ENCODE assay signal across 1 cellular context in the genomic region with DNA sequence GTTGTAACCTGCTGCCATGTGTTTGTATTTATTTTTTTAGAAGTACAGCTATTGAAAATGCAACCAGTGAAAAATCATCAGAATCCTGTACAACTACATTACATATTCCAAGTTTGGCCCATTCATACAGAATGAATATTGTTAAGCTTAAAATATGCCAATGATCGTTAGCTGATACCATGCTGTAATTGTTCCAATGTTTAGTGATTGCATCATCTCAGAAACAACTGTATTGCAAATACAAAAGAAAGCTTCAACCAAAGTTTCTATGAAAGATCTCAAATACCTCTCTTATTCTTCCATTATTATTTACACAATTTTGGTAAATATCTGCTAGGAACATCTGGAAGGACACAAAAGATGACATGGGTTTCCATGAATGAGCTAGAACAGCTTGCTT.
A peak's percentile ranks its signal among the peaks of the same experiment; 100 is the strongest.
TF ChIP-seq lines count a peak whose summit lies in the region.

No MANE protein-coding gene starts in this region.

TF ChIP-seq in Ishikawa, 13 proteins besides CTCF, POLR2A, EP300 and RAD21:
- TF ChIP-seq, protein P1, sequence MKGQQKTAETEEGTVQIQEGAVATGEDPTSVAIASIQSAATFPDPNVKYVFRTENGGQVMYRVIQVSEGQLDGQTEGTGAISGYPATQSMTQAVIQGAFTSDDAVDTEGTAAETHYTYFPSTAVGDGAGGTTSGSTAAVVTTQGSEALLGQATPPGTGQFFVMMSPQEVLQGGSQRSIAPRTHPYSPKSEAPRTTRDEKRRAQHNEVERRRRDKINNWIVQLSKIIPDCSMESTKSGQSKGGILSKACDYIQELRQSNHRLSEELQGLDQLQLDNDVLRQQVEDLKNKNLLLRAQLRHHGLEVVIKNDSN (IDR thresholded peaks at IDR 0.05) = no peak
- TF ChIP-seq FOXM1 (IDR thresholded peaks at IDR 0.05; ENCODE audit: borderline replicate concordance, low read depth) (no peak), TAF1 (IDR thresholded peaks at IDR 0.05; ENCODE audit: low read depth) (no peak), CEBPB (IDR thresholded peaks at IDR 0.05) (0 out of 2 replicates have a peak, but pooled peaks have one; percentile 28), CREB1 (IDR thresholded peaks at IDR 0.05; ENCODE audit: low read depth) (no peak)
- TF ChIP-seq, protein P2, sequence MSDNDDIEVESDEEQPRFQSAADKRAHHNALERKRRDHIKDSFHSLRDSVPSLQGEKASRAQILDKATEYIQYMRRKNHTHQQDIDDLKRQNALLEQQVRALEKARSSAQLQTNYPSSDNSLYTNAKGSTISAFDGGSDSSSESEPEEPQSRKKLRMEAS (IDR thresholded peaks at IDR 0.05) = no peak
